In the genomic region with DNA sequence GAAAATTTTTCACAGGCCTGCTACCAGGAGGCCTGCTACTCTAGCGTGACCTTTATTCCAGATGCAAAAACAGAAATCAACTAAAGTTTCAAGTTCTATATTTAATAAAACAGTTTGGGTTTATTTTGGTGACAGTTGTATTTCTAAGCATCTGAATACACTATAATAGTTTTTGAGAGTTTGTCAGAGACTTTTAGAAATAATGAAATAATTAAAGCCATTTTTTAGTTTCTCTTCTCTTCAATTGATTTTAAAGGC, we compare ENCODE assay signal across 18 cellular contexts.
"Had no signal": no experiment of that assay in that cellular context is flagged by ENCODE, and none has a peak within 500 bp of the region (broad histone marks: within the 10 kb centered on the region; RNA-seq: fewer than 3 reads in every experiment).

No MANE protein-coding gene starts in this region.

- H3K27ac Mint-ChIP-seq: activated CD4-positive, alpha-beta memory T cell treated with anti-CD3 and anti-CD28 coated beads for 36 hours; activated naive CD8-positive, alpha-beta T cell treated with anti-CD3 and anti-CD28 coated beads, Interleukin-2, amount 10 ng/mL, durations not matched to agents 7 days and 5 days; memory B cell; stimulated activated naive B cell treated with anti-CD40 and anti-IgM and Interleukin-4, amounts not matched to agents 10 μg/mL and 1 μg/mL and 100 μg/mL, for 72 hours; T-cell had no signal

- H3K9me3 Mint-ChIP-seq: activated naive CD8-positive, alpha-beta T cell treated with anti-CD3 and anti-CD28 coated beads, Interleukin-2, amount 10 ng/mL, durations not matched to agents 7 days and 5 days; memory B cell; stimulated activated naive B cell treated with anti-CD40 and anti-IgM and Interleukin-4, amounts not matched to agents 10 μg/mL and 1 μg/mL and 100 μg/mL, for 72 hours had no signal

- H3K27ac ChIP-seq: esophagus squamous epithelium, heart left ventricle, left lung, right atrium auricular region, upper lobe of left lung had no signal

- H3K27me3 ChIP-seq: esophagus squamous epithelium, heart left ventricle, left lung, right atrium auricular region, upper lobe of left lung had no signal

- H3K4me3 Mint-ChIP-seq: activated CD4-positive, alpha-beta memory T cell treated with anti-CD3 and anti-CD28 coated beads for 36 hours; activated naive CD8-positive, alpha-beta T cell treated with anti-CD3 and anti-CD28 coated beads, Interleukin-2, amount 10 ng/mL, durations not matched to agents 7 days and 5 days; memory B cell; stimulated activated naive B cell treated with anti-CD40 and anti-IgM and Interleukin-4, amounts not matched to agents 10 μg/mL and 1 μg/mL and 100 μg/mL, for 72 hours; T-cell had no signal

- H3K4me3 ChIP-seq: esophagus squamous epithelium, heart left ventricle, left lung, right atrium auricular region, upper lobe of left lung had no signal

- FAIRE-seq: bronchial epithelial cell, keratinocyte had no signal

- H3K27me3 Mint-ChIP-seq: activated CD4-positive, alpha-beta memory T cell treated with anti-CD3 and anti-CD28 coated beads for 36 hours; activated naive CD8-positive, alpha-beta T cell treated with anti-CD3 and anti-CD28 coated beads, Interleukin-2, amount 10 ng/mL, durations not matched to agents 7 days and 5 days; memory B cell; stimulated activated naive B cell treated with anti-CD40 and anti-IgM and Interleukin-4, amounts not matched to agents 10 μg/mL and 1 μg/mL and 100 μg/mL, for 72 hours; T-cell had no signal

- ATAC-seq: heart left ventricle; left lung; stimulated activated naive B cell treated with anti-CD40 and anti-IgM and Interleukin-4, amounts not matched to agents 10 μg/mL and 1 μg/mL and 100 μg/mL, for 72 hours; T-cell had no signal

- H3K36me3 Mint-ChIP-seq: activated CD4-positive, alpha-beta memory T cell treated with anti-CD3 and anti-CD28 coated beads for 36 hours; activated naive CD8-positive, alpha-beta T cell treated with anti-CD3 and anti-CD28 coated beads, Interleukin-2, amount 10 ng/mL, durations not matched to agents 7 days and 5 days; memory B cell; stimulated activated naive B cell treated with anti-CD40 and anti-IgM and Interleukin-4, amounts not matched to agents 10 μg/mL and 1 μg/mL and 100 μg/mL, for 72 hours; T-cell had no signal

- H3K4me1 Mint-ChIP-seq: activated naive CD8-positive, alpha-beta T cell treated with anti-CD3 and anti-CD28 coated beads, Interleukin-2, amount 10 ng/mL, durations not matched to agents 7 days and 5 days; memory B cell; stimulated activated naive B cell treated with anti-CD40 and anti-IgM and Interleukin-4, amounts not matched to agents 10 μg/mL and 1 μg/mL and 100 μg/mL, for 72 hours; T-cell had no signal

- DNase-seq: activated CD4-positive, alpha-beta memory T cell treated with anti-CD3 and anti-CD28 coated beads for 36 hours; activated CD4-positive, alpha-beta T cell treated with anti-CD3 and anti-CD28 coated beads for 1 hour; activated naive CD8-positive, alpha-beta T cell treated with anti-CD3 and anti-CD28 coated beads, Interleukin-2, amount 10 ng/mL, durations not matched to agents 7 days and 5 days; aorta; esophagus squamous epithelium; heart left ventricle; left lung; posterior cingulate gyrus; stimulated activated CD4-positive, alpha-beta T cell treated with anti-CD3 and anti-CD28 coated beads, Interleukin-2, amount 100 ng/mL, for 24 hours; stimulated activated naive B cell treated with anti-CD40 and anti-IgM and Interleukin-4, amounts not matched to agents 10 μg/mL and 1 μg/mL and 100 μg/mL, for 72 hours; substantia nigra; T-cell; T1000; upper lobe of left lung had no signal
